In the genomic region with DNA sequence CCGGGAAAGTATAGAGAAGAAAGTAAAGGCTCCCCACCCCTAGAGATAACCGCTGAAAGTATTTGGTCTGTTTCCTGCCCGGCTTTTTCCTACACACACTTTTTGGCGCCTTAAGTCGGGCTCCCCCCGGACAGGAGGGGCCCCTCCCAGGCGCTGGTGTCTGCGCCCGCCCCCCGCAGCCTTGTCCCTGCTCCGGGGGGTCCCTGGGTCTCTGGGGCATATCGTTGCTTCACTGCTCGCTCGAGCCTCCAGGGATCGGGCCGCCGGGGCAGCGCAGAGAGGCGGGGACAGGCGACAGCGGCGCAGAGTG, we compare ENCODE assay signal across 8 cellular contexts. TPM values are rescaled to one million over a fixed set of nuclear protein-coding genes. Genes with fewer than 3 reads are reported as not detected.
A peak's percentile ranks its signal among the peaks of the same experiment; 100 is the strongest.
DNase-seq lines count a peak whose midpoint lies in the region; ATAC-seq and TF ChIP-seq lines count a peak whose summit lies in the region.

No MANE protein-coding gene starts in this region.

- H3K36me3 Mint-ChIP-seq in osteocyte (ENCODE audit: unreplicated experiment), result peaks cover 10% of the 10 kb centered on the region

- DNase-seq in Jurkat, Clone E6-1 (ENCODE audit: low read depth, low spot score), result no peak
- no peak for DNase-seq in effector memory CD4-positive, alpha-beta T cell
- DNase-seq in osteocyte (ENCODE audit: extremely low spot score, unreplicated experiment), result no peak
- no peak for DNase-seq in head of caudate nucleus
- DNase-seq in NK-92 treated with Interleukin-12 subunit alpha and Interleukin-12 subunit beta, amount 100 ng/mL, for 24 hours (lab: John Stamatoyannopoulos, UW), result no peak

- H4K20me1 ChIP-seq in DOHH2 (ENCODE audit: control insufficient read depth, insufficient read depth, low read depth, low read length), result no peaks in the 10 kb centered on the region; the same call in 1 of the 2 replicates

- no peaks in the 10 kb centered on the region for H3K9me3 Mint-ChIP-seq in osteocyte (ENCODE audit: unreplicated experiment)

- H3K27ac ChIP-seq in DOHH2 (ENCODE audit: low read depth, low read length), result no peak overlapping the region
- H3K27ac ChIP-seq in effector memory CD4-positive, alpha-beta T cell (ENCODE audit: insufficient read depth, low read length, poor library complexity, severe bottlenecking), result peak overlapping the region; percentile 48

- no peaks in the 10 kb centered on the region for H3K9me2 ChIP-seq in DOHH2 (replicated peaks; ENCODE audit: control insufficient read depth, low read length)

- H3F3A ChIP-seq in DOHH2 (ENCODE audit: control insufficient read depth, insufficient read depth), result no peaks in the 10 kb centered on the region; the same call in 1 of the 2 replicates

- H3K4me3 ChIP-seq in DOHH2 (ENCODE audit: low read length), result peak overlapping the region; percentile 75
- H3K4me3 ChIP-seq in Jurkat, Clone E6-1 (ENCODE audit: low read length), result peak overlapping the region; percentile 40
- H3K4me3 ChIP-seq in effector memory CD4-positive, alpha-beta T cell (ENCODE audit: insufficient read depth, low read depth, low read length, poor library complexity, severe bottlenecking), result peak overlapping the region; percentile 57

- H3K27me3 Mint-ChIP-seq in osteocyte (ENCODE audit: unreplicated experiment), result no peaks in the 10 kb centered on the region

- H3K79me2 ChIP-seq in DOHH2 (ENCODE audit: control insufficient read depth, low read length), result no peaks in the 10 kb centered on the region

- TF ChIP-seq CTCF in DOHH2 (IDR thresholded peaks at IDR 0.05; ENCODE audit: low read depth, low read length, poor library complexity, severe bottlenecking) (no peak), osteocyte (IDR thresholded peaks at IDR 0.05) (no peak)

- H3K27ac Mint-ChIP-seq in osteocyte (ENCODE audit: unreplicated experiment), result no peak overlapping the region

- ATAC-seq in GM18861 (IDR thresholded peaks at IDR 0.05; ENCODE audit: unreplicated experiment) (no peak), HG03469 (IDR thresholded peaks at IDR 0.05; ENCODE audit: unreplicated experiment) (no peak)

- intact Hi-C loops in head of caudate nucleus (cut with DNase I), result no loop called here

- peak overlapping the region; percentile 90 for H3K4me2 ChIP-seq in DOHH2 (ENCODE audit: low read length)

- H3K36me3 ChIP-seq in DOHH2 (ENCODE audit: control insufficient read depth, low read length), result peaks cover 10% of the 10 kb centered on the region
- peaks cover 24% of the 10 kb centered on the region for H3K36me3 ChIP-seq in effector memory CD4-positive, alpha-beta T cell (ENCODE audit: control insufficient read depth, insufficient read depth, low read length)

- peaks cover 51% of the 10 kb centered on the region for H3K4me1 ChIP-seq in DOHH2 (ENCODE audit: control insufficient read depth, low read length)
- H3K4me1 ChIP-seq in effector memory CD4-positive, alpha-beta T cell (ENCODE audit: control insufficient read depth, insufficient read depth, low read length, poor library complexity, severe bottlenecking), result peaks cover 33% of the 10 kb centered on the region

- H3K27me3 ChIP-seq in DOHH2 (ENCODE audit: control insufficient read depth, low read length), result peaks cover 50% of the 10 kb centered on the region
- peaks cover 44% of the 10 kb centered on the region for H3K27me3 ChIP-seq in effector memory CD4-positive, alpha-beta T cell (replicated peaks; ENCODE audit: control insufficient read depth, insufficient read depth, low read length, poor library complexity, severe bottlenecking)

- no peaks in the 10 kb centered on the region for H3K9me3 ChIP-seq in DOHH2 (ENCODE audit: control insufficient read depth, insufficient read depth, low read length)
- no peaks in the 10 kb centered on the region for H3K9me3 ChIP-seq in effector memory CD4-positive, alpha-beta T cell (ENCODE audit: control insufficient read depth, low read length)

- H3K4me3 Mint-ChIP-seq in osteocyte (ENCODE audit: unreplicated experiment), result peak overlapping the region; percentile 40

- peaks cover 48% of the 10 kb centered on the region for H3K4me1 Mint-ChIP-seq in osteocyte (ENCODE audit: unreplicated experiment)

RNA-seq across cellular contexts. Expression of a gene that starts 0.9 kb away (rescaled TPM):
- 6.5 TPM for polyA plus RNA-seq in Jurkat, Clone E6-1 (2012; ENCODE audit: insufficient read depth, insufficient read length)
- 3.9 and 4.2 TPM in 2 replicates for total RNA-seq in osteocyte

RNA-seq across cellular contexts. Expression of a gene that starts 6.0 kb away (rescaled TPM):
- 42.3 TPM for polyA plus RNA-seq in Jurkat, Clone E6-1 (2012; ENCODE audit: insufficient read depth, insufficient read length)
- 377 and 379 TPM in 2 replicates for total RNA-seq in osteocyte

RNA-seq across cellular contexts. Expression of a gene that starts 8.1 kb away (rescaled TPM):
- polyA plus RNA-seq in Jurkat, Clone E6-1 (2012; ENCODE audit: insufficient read depth, insufficient read length), result 62.6 TPM
- total RNA-seq in osteocyte, result 83.8 and 96.4 TPM in 2 replicates

RNA-seq across cellular contexts. Expression of a gene that starts 15.5 kb away (rescaled TPM):
- 199 TPM for polyA plus RNA-seq in Jurkat, Clone E6-1 (2012; ENCODE audit: insufficient read depth, insufficient read length)
- 170 and 193 TPM in 2 replicates for total RNA-seq in osteocyte

RNA-seq across cellular contexts. Expression of a gene that starts 15.9 kb away (rescaled TPM):
- 15.9 TPM for polyA plus RNA-seq in Jurkat, Clone E6-1 (2012; ENCODE audit: insufficient read depth, insufficient read length)
- 163 and 175 TPM in 2 replicates for total RNA-seq in osteocyte
